In genomic region chr1:31644560-31645273, GRCh38 we compare ENCODE assay signal across 8 cellular contexts. TPM values are rescaled to one million over a fixed set of nuclear protein-coding genes. Genes with fewer than 3 reads are reported as not detected.
A peak's percentile ranks its signal among the peaks of the same experiment; 100 is the strongest.
DNase-seq lines count a peak whose midpoint lies in the region; TF ChIP-seq lines count a peak whose summit lies in the region.

A gene with protein sequence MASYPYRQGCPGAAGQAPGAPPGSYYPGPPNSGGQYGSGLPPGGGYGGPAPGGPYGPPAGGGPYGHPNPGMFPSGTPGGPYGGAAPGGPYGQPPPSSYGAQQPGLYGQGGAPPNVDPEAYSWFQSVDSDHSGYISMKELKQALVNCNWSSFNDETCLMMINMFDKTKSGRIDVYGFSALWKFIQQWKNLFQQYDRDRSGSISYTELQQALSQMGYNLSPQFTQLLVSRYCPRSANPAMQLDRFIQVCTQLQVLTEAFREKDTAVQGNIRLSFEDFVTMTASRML (minus strand): TSS chr1:31644876. CDS start chr1:31644864, 12 bp downstream.

- H3K27ac Mint-ChIP-seq in activated naive CD4-positive, alpha-beta T cell treated with anti-CD3 and anti-CD28 coated beads for 36 hours, result peak within 1 kb of the TSS; percentile 100

- no peaks in the 10 kb centered on the region for H3K36me3 Mint-ChIP-seq in activated naive CD4-positive, alpha-beta T cell treated with anti-CD3 and anti-CD28 coated beads for 36 hours (ENCODE audit: low read depth)

- H3K27me3 ChIP-seq in neuron (ENCODE audit: insufficient read depth, low read length) (no peaks in the 10 kb centered on the region), subcutaneous abdominal adipose tissue (ENCODE audit: control insufficient read depth in 5 of 5, insufficient read depth in 4 of 5, low read length in 5 of 5) (no peaks in the 10 kb centered on the region)

- H3K4me1 ChIP-seq in neuron (ENCODE audit: insufficient read depth, low read length) (peaks cover 16% of the 10 kb centered on the region), subcutaneous abdominal adipose tissue (ENCODE audit: control insufficient read depth in 5 of 5, insufficient read depth in 5 of 5, low read length in 5 of 5) (peaks cover 8 to 48% (median 19%) of the 10 kb centered on the region in 5 donors)

- peak within 1 kb of the TSS; percentile 97 for H3K27ac ChIP-seq in subcutaneous abdominal adipose tissue (ENCODE audit: low read depth, low read length)

- peak; percentile 90 for DNase-seq in GF-D8 (lab: John Stamatoyannopoulos, UW)
- DNase-seq in HEK293T (ENCODE audit: extremely low spot score), result peak; percentile 100
- peak; percentile 98 for DNase-seq in NAMALWA (ENCODE audit: low spot score)
- DNase-seq in SK-N-DZ (ENCODE audit: low spot score), result peak; percentile 97
- peak; percentile 100 for DNase-seq in activated naive CD4-positive, alpha-beta T cell treated with anti-CD3 and anti-CD28 coated beads for 36 hours
- DNase-seq in foreskin melanocyte, result peak; percentile 95

- H2AFZ ChIP-seq in neuron (ENCODE audit: low read depth, low read length), result peak within 1 kb of the TSS; percentile 61

- peak within 1 kb of the TSS; percentile 84 to 99 (median 95) for H3K9ac ChIP-seq in subcutaneous abdominal adipose tissue (ENCODE audit: low read length in 5 of 5)

- intact Hi-C loops in activated naive CD4-positive, alpha-beta T cell treated with anti-CD3 and anti-CD28 coated beads for 36 hours (cut with micrococcal nuclease), result loop anchor here (1.0 to 10.0 kb wide), 4 partner anchors 144 to 430 kb away; partner anchors contain the start of genes KHDRBS1 and TMEM39B

- H3K4me1 Mint-ChIP-seq in activated naive CD4-positive, alpha-beta T cell treated with anti-CD3 and anti-CD28 coated beads for 36 hours (ENCODE audit: low read depth), result peaks cover 17% of the 10 kb centered on the region

- H3K4me3 Mint-ChIP-seq in activated naive CD4-positive, alpha-beta T cell treated with anti-CD3 and anti-CD28 coated beads for 36 hours, result peak within 1 kb of the TSS; percentile 97

- H3K4me3 ChIP-seq in neuron (ENCODE audit: low read length), result peak within 1 kb of the TSS; percentile 80
- H3K4me3 ChIP-seq in subcutaneous abdominal adipose tissue (ENCODE audit: low read depth in 1 of 5, low read length in 5 of 5), result peak within 1 kb of the TSS; percentile 92 to 99 (median 95)

- POLR2A ChIA-PET in HEK293T (lab: Yijun Ruan, JAX), result interaction anchor here (0.6 to 1.1 kb wide), 20 partner anchors 8 to 535 kb away, joined by 3 to 8 read pairs (median 3); partner anchors contain the start of gene TXLNA

- no peaks in the 10 kb centered on the region for H3K27me3 Mint-ChIP-seq in activated naive CD4-positive, alpha-beta T cell treated with anti-CD3 and anti-CD28 coated beads for 36 hours (ENCODE audit: low read depth)

- CTCF ChIA-PET in HEK293T (lab: Yijun Ruan, JAX), result interaction anchor here (0.6 to 2.2 kb wide), 6 partner anchors 12 to 319 kb away, joined by 3 to 7 read pairs (median 4); no protein-coding TSS in a partner anchor
- CTCF ChIA-PET in activated naive CD4-positive, alpha-beta T cell treated with anti-CD3 and anti-CD28 coated beads for 36 hours (lab: Charles Lee), result interaction anchor here (1.0 to 1.5 kb wide), 3 partner anchors 12 to 101 kb away, joined by 3 to 5 read pairs (median 5); no protein-coding TSS in a partner anchor

- H3K9me3 Mint-ChIP-seq in activated naive CD4-positive, alpha-beta T cell treated with anti-CD3 and anti-CD28 coated beads for 36 hours, result peaks cover 2% of the 10 kb centered on the region

- H3K9me3 ChIP-seq in neuron (ENCODE audit: low read length) (no peaks in the 10 kb centered on the region), subcutaneous abdominal adipose tissue (ENCODE audit: control insufficient read depth in 5 of 5, low read length in 5 of 5) (no peaks in the 10 kb centered on the region)

- H3K36me3 ChIP-seq in neuron (ENCODE audit: insufficient read depth, low read length), result no peaks in the 10 kb centered on the region
- peaks cover 0 to 4% (median 0%) of the 10 kb centered on the region in 5 donors for H3K36me3 ChIP-seq in subcutaneous abdominal adipose tissue (ENCODE audit: control insufficient read depth in 5 of 5, insufficient read depth in 5 of 5, low read length in 5 of 5)

TF ChIP-seq in HEK293T, 16 proteins besides CTCF, POLR2A, EP300 and RAD21:
- TF ChIP-seq HDGF (IDR thresholded peaks at IDR 0.05; ENCODE audit: borderline replicate concordance) (peak; percentile 22; the same call in 1 of the 2 replicates), SUZ12 (IDR thresholded peaks at IDR 0.05) (no peak), SP1 (IDR thresholded peaks at IDR 0.05) (peak; percentile 84), L3MBTL2 (conservative IDR thresholded peaks at IDR 0.05) (peak; percentile 67), TARDBP (IDR thresholded peaks at IDR 0.05) (peak; percentile 92), CTBP1 (IDR thresholded peaks at IDR 0.05; ENCODE audit: borderline replicate concordance) (peak; percentile 29; the same call in 1 of the 2 replicates), ZNF384 (IDR thresholded peaks at IDR 0.05) (no peak), ELF4 (IDR thresholded peaks at IDR 0.05) (peak; percentile 75; the same call in 1 of the 2 replicates)
- TF ChIP-seq, protein P1, sequence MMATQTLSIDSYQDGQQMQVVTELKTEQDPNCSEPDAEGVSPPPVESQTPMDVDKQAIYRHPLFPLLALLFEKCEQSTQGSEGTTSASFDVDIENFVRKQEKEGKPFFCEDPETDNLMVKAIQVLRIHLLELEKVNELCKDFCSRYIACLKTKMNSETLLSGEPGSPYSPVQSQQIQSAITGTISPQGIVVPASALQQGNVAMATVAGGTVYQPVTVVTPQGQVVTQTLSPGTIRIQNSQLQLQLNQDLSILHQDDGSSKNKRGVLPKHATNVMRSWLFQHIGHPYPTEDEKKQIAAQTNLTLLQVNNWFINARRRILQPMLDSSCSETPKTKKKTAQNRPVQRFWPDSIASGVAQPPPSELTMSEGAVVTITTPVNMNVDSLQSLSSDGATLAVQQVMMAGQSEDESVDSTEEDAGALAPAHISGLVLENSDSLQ (IDR thresholded peaks at IDR 0.05), result peak; percentile 100
TF ChIP-seq in HEK293T: peak in this region for 7.

RNA-seq across cellular contexts. Expression of the gene that starts here (rescaled TPM):
- polyA plus RNA-seq in SK-N-DZ (2014; cell fraction: cytosol; rRNA removed), result 52.4 and 54.0 TPM in 2 replicates
- 29.5 and 32.3 TPM in 2 replicates for polyA plus RNA-seq in SK-N-DZ (2014; cell fraction: nucleus; rRNA removed)
- 10 to 100 TPM; 79.6 to 80.6 TPM for total RNA-seq in activated naive CD4-positive, alpha-beta T cell treated with anti-CD3 and anti-CD28 coated beads for 36 hours

Comparison
In these comparisons a context has a peak if more than half of its experiments do, and no peak if none do; other contexts are left out.
1. Peak in every context shown above with its lines: DNase-seq, H3K4me3 ChIP-seq and H3K27ac ChIP-seq.